Comparison of ENCODE assay signal across 8 cellular contexts in the genomic region with DNA sequence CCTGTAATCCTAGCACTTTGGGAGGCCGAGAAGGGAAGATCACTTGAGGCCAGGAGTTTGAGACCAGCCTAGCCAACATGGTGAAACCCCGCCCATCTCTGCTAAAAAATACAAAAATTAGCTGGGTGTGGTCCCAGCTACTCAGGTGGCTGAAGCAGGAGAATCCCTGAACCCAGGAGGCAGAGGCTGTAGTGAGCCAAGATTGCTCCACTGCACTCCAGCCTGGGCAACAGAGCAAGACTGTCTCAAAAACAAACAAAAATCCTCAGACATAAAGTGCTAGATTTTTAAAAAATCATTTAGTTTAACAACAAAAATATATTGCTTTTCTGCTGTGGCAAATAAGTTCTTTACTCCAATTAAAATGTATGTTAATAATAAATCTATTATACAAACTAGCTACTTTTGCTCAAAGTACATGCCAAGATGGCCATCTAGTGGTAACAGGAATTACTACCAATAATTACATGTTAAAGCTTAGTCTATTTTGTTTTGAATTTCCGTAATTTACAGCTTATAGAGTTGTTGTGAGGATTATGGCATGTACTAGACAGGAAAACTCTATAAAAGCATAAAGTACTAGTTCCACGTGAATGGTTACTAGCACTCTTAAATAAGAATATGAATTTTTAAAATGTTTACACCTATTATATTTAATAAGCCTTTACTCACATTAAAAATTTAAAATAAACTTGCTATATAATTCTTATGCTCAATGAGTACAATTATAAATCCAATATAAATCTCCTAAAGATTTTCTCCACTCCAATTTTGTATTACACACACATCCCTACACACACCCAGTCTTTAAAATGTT. TPM values are rescaled to one million over a fixed set of nuclear protein-coding genes. Genes with fewer than 3 reads are reported as not detected.
A peak's percentile ranks its signal among the peaks of the same experiment; 100 is the strongest.
DNase-seq lines count a peak whose midpoint lies in the region; ATAC-seq and TF ChIP-seq lines count a peak whose summit lies in the region.

No MANE protein-coding gene starts in this region.

- intact Hi-C loops in left colon (cut with DNase I, micrococcal nuclease), result no loop called here
- intact Hi-C loops in right cardiac atrium (cut with DNase I), result no loop called here

- 56% methylated on average over 4 of the region's 4 CpGs for WGBS in right cardiac atrium

- ATAC-seq in left colon, result peak; percentile 56
- no peak for ATAC-seq in GM21360 (IDR thresholded peaks at IDR 0.05; ENCODE audit: unreplicated experiment)
- ATAC-seq in right cardiac atrium, result no peak

- TF ChIP-seq CTCF in AG09319 (IDR thresholded peaks at IDR 0.05; ENCODE audit: low read depth, low read length) (peak; percentile 57), GM13976 (IDR thresholded peaks at IDR 0.05; ENCODE audit: borderline replicate concordance, control extremely low read depth, extremely low read depth, insufficient read depth, missing control alignments) (peak; percentile 34)

- no peak overlapping the region for H3K4me3 ChIP-seq in right cardiac atrium (ENCODE audit: low read length)

- H3K27ac ChIP-seq in right cardiac atrium (ENCODE audit: low read length), result no peak overlapping the region

- DNase-seq in AG09319 (ENCODE audit: extremely low read depth, low read depth) (peak; percentile 12), GM13976 (ENCODE audit: low spot score) (peak; percentile 54), NCI-H2227 treated with DMSO at 0.1 percent for 48 hours (lab: John Stamatoyannopoulos, UW) (peak; percentile 3), astrocyte of the hippocampus (ENCODE audit: low read depth, low spot score) (peak; percentile 58), left colon (no peak), NCI-H187 (lab: John Stamatoyannopoulos, UW) (no peak), right cardiac atrium (no peak)

- in situ Hi-C loops in GM13976 (cut with MboI; ENCODE audit: low sequenced_read_pairs, unreplicated experiment), result no loop called here

- no peaks in the 10 kb centered on the region for H3K9me3 ChIP-seq in right cardiac atrium (ENCODE audit: control insufficient read depth, low read length)

- no peaks in the 10 kb centered on the region for H3K4me1 ChIP-seq in right cardiac atrium (ENCODE audit: control insufficient read depth, insufficient read depth, low read length)

- H3K27me3 ChIP-seq in right cardiac atrium (ENCODE audit: control insufficient read depth, insufficient read depth), result no peaks in the 10 kb centered on the region

RNA-seq across cellular contexts. Expression of gene GABPB1, which starts 39.0 kb away (rescaled TPM):
- 10 to 100 TPM; 11.0 to 11.9 TPM for total RNA-seq in left colon
- 10 to 100 TPM in 3 of 4 donors, 1 to 10 TPM in 1; 9.6 to 11.2 (median 10.6) TPM for total RNA-seq in right cardiac atrium
- 5.2 TPM for polyA plus RNA-seq in right cardiac atrium

RNA-seq across cellular contexts. Expression of gene HDC, which starts 50.5 kb away (rescaled TPM):
- total RNA-seq in left colon (1 to 10 TPM in 1 of 2 donors, under 1 TPM in 1; 0.40 to 2.6 TPM), right cardiac atrium (under 1 TPM in 3 of 4 donors, not detected in 1; 0.12 to 0.62 (median 0.56) TPM)
- not detected for polyA plus RNA-seq in right cardiac atrium

Comparison
In these comparisons a context has a peak if more than half of its experiments do, and no peak if none do; other contexts are left out.
1. DNase-seq: peak in AG09319 (single experiment), GM13976 (single experiment), NCI-H2227 treated with DMSO at 0.1 percent for 48 hours (single experiment) and astrocyte of the hippocampus (single experiment); none in left colon (0 of 2), NCI-H187 (0 of 2) and right cardiac atrium (0 of 3).